ENCODE assay signal across 1 cellular context in genomic region chr1:171438441-171438840, GRCh38.
TF ChIP-seq lines count a peak whose summit lies in the region.

No MANE protein-coding gene starts in this region.

TF ChIP-seq in A549, 52 proteins besides CTCF, POLR2A, EP300 and RAD21 (continued from another document):
- TF ChIP-seq CEBPB (IDR thresholded peaks at IDR 0.05) = no peak
- TF ChIP-seq FOSL2 (IDR thresholded peaks at IDR 0.05) = no peak
- TF ChIP-seq FOSL2 (CRISPR knock-in tag; IDR thresholded peaks at IDR 0.05) = peak; percentile 58
- TF ChIP-seq USF2 (IDR thresholded peaks at IDR 0.05) = no peak
- TF ChIP-seq ZSCAN20 (CRISPR knock-in tag; IDR thresholded peaks at IDR 0.05) = 0 out of 2 replicates have a peak, but pooled peaks have one; percentile 35
- TF ChIP-seq HES2 (IDR thresholded peaks at IDR 0.05) = no peak
